ENCODE assay signal across 21 cellular contexts in the genomic region with DNA sequence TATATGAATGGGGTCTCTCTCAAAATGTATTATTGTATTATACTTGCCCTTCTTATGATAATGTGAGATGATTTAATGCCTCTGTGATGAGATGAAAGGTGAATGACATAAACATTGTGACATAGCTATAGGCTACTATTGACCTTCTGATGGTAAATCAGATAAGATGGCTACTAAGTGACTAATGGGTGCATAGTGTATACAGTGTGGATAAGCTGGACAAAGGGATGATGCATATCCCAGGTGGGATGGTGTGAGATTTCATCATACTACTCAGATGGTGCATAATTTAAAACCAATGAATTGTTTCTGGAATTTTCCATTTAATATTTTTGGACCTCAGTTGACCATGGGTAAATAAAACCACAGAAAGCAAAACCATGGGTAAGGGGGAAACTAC.
DNase-seq lines count a peak whose midpoint lies in the region; ATAC-seq and TF ChIP-seq lines count a peak whose summit lies in the region.
"Had no signal": no experiment of that assay in that cellular context is flagged by ENCODE, and none has a peak within 500 bp of the region (broad histone marks: within the 10 kb centered on the region; RNA-seq: fewer than 3 reads in every experiment).

No MANE protein-coding gene starts in this region.

- CTCF ChIA-PET in mammary epithelial cell (lab: Charles Lee; ENCODE audit: low non-redundant PET) = no interaction called here

- H3K36me3 ChIP-seq in mammary epithelial cell (ENCODE audit: insufficient read depth, low read length) = peaks cover 2% of the 10 kb centered on the region
- H3K36me3 ChIP-seq: gastroesophageal sphincter, left ventricle myocardium inferior, neutrophil, transverse colon had no signal

- H3K9ac ChIP-seq in mammary epithelial cell (ENCODE audit: insufficient read depth, low read length) = no peak overlapping the region

- H3K36me3 Mint-ChIP-seq in CD14-positive monocyte = peaks cover 0 to 4% of the 10 kb centered on the region in 2 donors

- no peak overlapping the region for H3K4me3 Mint-ChIP-seq in CD14-positive monocyte
- H3K4me3 Mint-ChIP-seq: CD4-positive, alpha-beta memory T cell; stimulated activated naive CD8-positive, alpha-beta T cell treated with anti-CD3 and anti-CD28 coated beads, Interleukin-15, Interleukin-2, amounts not matched to agents 100 ng/mL and 50 ng/mL, for 24 hours had no signal

- TF ChIP-seq CTCF in mammary epithelial cell (conservative IDR thresholded peaks at IDR 0.05 in 1 of 2, IDR thresholded peaks at IDR 0.05 in 1 of 2; ENCODE audit: extremely low read depth in 1 of 2, insufficient read depth in 1 of 2, low read depth in 1 of 2, low read length in 2 of 2) (no peak), CD14-positive monocyte (IDR thresholded peaks at IDR 0.05) (no peak)

- no peak for ATAC-seq in HG02884 (IDR thresholded peaks at IDR 0.05; ENCODE audit: unreplicated experiment)
- ATAC-seq: gastroesophageal sphincter had no signal

- no peaks in the 10 kb centered on the region for H3K27me3 ChIP-seq in mammary epithelial cell (ENCODE audit: insufficient read depth, low read length)
- H3K27me3 ChIP-seq: gastroesophageal sphincter, neutrophil, transverse colon had no signal

- no peaks in the 10 kb centered on the region for H3K79me2 ChIP-seq in mammary epithelial cell (ENCODE audit: insufficient read depth, low read length)

- H3K4me1 Mint-ChIP-seq in CD14-positive monocyte = peaks cover 8% of the 10 kb centered on the region
- H3K4me1 Mint-ChIP-seq: CD4-positive, alpha-beta memory T cell had no signal

- no TSS peak for BruUV-seq in mammary epithelial cell (replicated peaks; lab: Mats Ljungman, UMichigan)

- dilution Hi-C loops in mammary epithelial cell (cut with HindIII; ENCODE audit: low sequenced_read_pairs) = no loop called here

- H2AFZ ChIP-seq in mammary epithelial cell (ENCODE audit: low read depth, low read length) = no peak overlapping the region

- peaks cover 2% of the 10 kb centered on the region for H3K9me3 ChIP-seq in mammary epithelial cell (replicated peaks; ENCODE audit: insufficient read depth, low read length)
- H3K9me3 ChIP-seq: neutrophil had no signal

- intact Hi-C loops in mammary epithelial cell (cut with micrococcal nuclease) = no loop called here
- intact Hi-C loops in CD14-positive monocyte (cut with micrococcal nuclease) = no loop called here

- H3K27ac Mint-ChIP-seq in CD14-positive monocyte = no peak overlapping the region
- H3K27ac Mint-ChIP-seq: CD4-positive, alpha-beta memory T cell; stimulated activated naive CD8-positive, alpha-beta T cell treated with anti-CD3 and anti-CD28 coated beads, Interleukin-15, Interleukin-2, amounts not matched to agents 100 ng/mL and 50 ng/mL, for 24 hours had no signal

- H4K20me1 ChIP-seq in mammary epithelial cell (ENCODE audit: insufficient read depth, low read length) = no peaks in the 10 kb centered on the region

- H3K27ac ChIP-seq in mammary epithelial cell (ENCODE audit: insufficient read depth, low read depth, low read length) = peak overlapping the region; percentile 3
- H3K27ac ChIP-seq: gastroesophageal sphincter, left ventricle myocardium inferior, neutrophil, transverse colon had no signal

- H3K4me2 ChIP-seq in mammary epithelial cell (ENCODE audit: insufficient read depth, low read depth, low read length) = no peak overlapping the region

- H3K4me1 ChIP-seq in mammary epithelial cell (ENCODE audit: insufficient read depth, low read length) = peaks cover 5% of the 10 kb centered on the region

- no peak overlapping the region for H3K4me3 ChIP-seq in mammary epithelial cell (replicated peaks in 1 of 3; ENCODE audit: insufficient read depth in 1 of 3, low read depth in 2 of 3, low read length in 3 of 3)
- H3K4me3 ChIP-seq: gastroesophageal sphincter, left ventricle myocardium inferior, transverse colon had no signal

- DNase-seq in EH (ENCODE audit: low read depth) (peak; percentile 33), NCI-H146 (lab: John Stamatoyannopoulos, UW) (peak; percentile 50), mammary epithelial cell (peak; percentile 82), kidney tubule cell (ENCODE audit: low spot score) (peak; percentile 14), NK-92 (lab: John Stamatoyannopoulos, UW; ENCODE audit: unreplicated experiment) (no peak), HuH-7 (ENCODE audit: low spot score) (no peak), CD14-positive monocyte (ENCODE audit: low spot score) (no peak)
- DNase-seq: activated CD4-positive, alpha-beta T cell treated with anti-CD3 and anti-CD28 coated beads, Interleukin-2, amount 50 U/mL, for 1 hour; activated gamma-delta T cell; anterior cingulate cortex; CD4-positive, alpha-beta memory T cell; H7; left ventricle myocardium inferior; NCI-H1092 treated with DMSO at 0.1 percent for 48 hours; NCI-H2171; NCI-H774; transverse colon had no signal

- H3K27me3 Mint-ChIP-seq in CD14-positive monocyte (ENCODE audit: low read depth in 3 of 3) = no peaks in the 10 kb centered on the region
- H3K27me3 Mint-ChIP-seq: CD4-positive, alpha-beta memory T cell; stimulated activated naive CD8-positive, alpha-beta T cell treated with anti-CD3 and anti-CD28 coated beads, Interleukin-15, Interleukin-2, amounts not matched to agents 100 ng/mL and 50 ng/mL, for 24 hours had no signal

- in situ Hi-C loops in mammary epithelial cell (cut with MboI; ENCODE audit: low sequenced_read_pairs in 2 of 2) = no loop called here

- H3K9me3 Mint-ChIP-seq in CD14-positive monocyte = peaks cover 1 to 7% (median 5%) of the 10 kb centered on the region in 7 donors

Comparison
In these comparisons a context has a peak if more than half of its experiments do, and no peak if none do; other contexts are left out.
1. DNase-seq: peak in EH (single experiment), NCI-H146 (single experiment), mammary epithelial cell (single experiment) and kidney tubule cell (single experiment); none in NK-92 (single experiment), HuH-7 (single experiment) and CD14-positive monocyte (single experiment).